In the genomic region with DNA sequence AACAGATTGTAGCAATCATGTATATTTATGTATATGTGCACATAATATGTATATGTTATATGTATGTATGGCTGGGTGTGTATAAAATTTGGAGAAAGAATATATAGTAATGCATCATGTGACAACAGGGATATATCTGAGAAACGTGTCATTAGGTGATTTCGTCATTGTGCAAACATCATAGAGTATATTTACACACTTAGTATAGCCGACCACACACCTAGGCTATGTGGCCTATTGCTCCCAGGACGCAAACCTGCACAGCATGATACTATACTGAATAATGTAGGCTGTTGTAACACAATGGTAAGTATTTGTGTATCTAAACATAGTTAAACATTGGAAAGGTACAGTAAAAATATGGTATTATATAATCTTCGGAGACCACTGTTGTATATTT, we compare ENCODE assay signal across 22 cellular contexts.
"Had no signal": no experiment of that assay in that cellular context is flagged by ENCODE, and none has a peak within 500 bp of the region (broad histone marks: within the 10 kb centered on the region; RNA-seq: fewer than 3 reads in every experiment).

No MANE protein-coding gene starts in this region.

- H3K4me3 Mint-ChIP-seq: activated CD4-positive, alpha-beta T cell treated with anti-CD3 and anti-CD28 coated beads, Interleukin-2, amount 10 ng/mL, durations not matched to agents 7 days and 5 days; activated T-cell treated with anti-CD3 and anti-CD28 coated beads, Interleukin-2, amount 50 U/mL, for 24 hours; activated T-helper 17 cell treated with anti-CD3 and anti-CD28 coated beads, Interleukin-2, amount 50 U/mL, for 72 hours; central memory CD8-positive, alpha-beta T cell; effector memory CD8-positive, alpha-beta T cell; nephron progenitor cell; stimulated activated memory B cell treated with anti-CD40 and anti-IgM and Interleukin-4, amounts not matched to agents 10 μg/mL and 1 μg/mL and 100 μg/mL, for 72 hours had no signal

- H3K27me3 Mint-ChIP-seq: activated T-cell treated with anti-CD3 and anti-CD28 coated beads, Interleukin-2, amount 50 U/mL, for 24 hours; activated T-helper 17 cell treated with anti-CD3 and anti-CD28 coated beads, Interleukin-2, amount 50 U/mL, for 72 hours had no signal

- H3K9me3 Mint-ChIP-seq: activated CD4-positive, alpha-beta T cell treated with anti-CD3 and anti-CD28 coated beads, Interleukin-2, amount 10 ng/mL, durations not matched to agents 7 days and 5 days; activated naive CD4-positive, alpha-beta T cell treated with anti-CD3 and anti-CD28 coated beads, Interleukin-2, amount 50 U/mL, for 72 hours; activated T-cell treated with anti-CD3 and anti-CD28 coated beads, Interleukin-2, amount 50 U/mL, for 24 hours; activated T-helper 17 cell treated with anti-CD3 and anti-CD28 coated beads, Interleukin-2, amount 50 U/mL, for 72 hours; central memory CD8-positive, alpha-beta T cell; effector memory CD8-positive, alpha-beta T cell; nephron progenitor cell; stimulated activated memory B cell treated with anti-CD40 and anti-IgM and Interleukin-4, amounts not matched to agents 10 μg/mL and 1 μg/mL and 100 μg/mL, for 72 hours had no signal

- H3K27ac Mint-ChIP-seq: activated CD4-positive, alpha-beta T cell treated with anti-CD3 and anti-CD28 coated beads, Interleukin-2, amount 10 ng/mL, durations not matched to agents 7 days and 5 days; activated naive CD4-positive, alpha-beta T cell treated with anti-CD3 and anti-CD28 coated beads, Interleukin-2, amount 50 U/mL, for 72 hours; activated T-cell treated with anti-CD3 and anti-CD28 coated beads, Interleukin-2, amount 50 U/mL, for 24 hours; activated T-helper 17 cell treated with anti-CD3 and anti-CD28 coated beads, Interleukin-2, amount 50 U/mL, for 72 hours; stimulated activated memory B cell treated with anti-CD40 and anti-IgM and Interleukin-4, amounts not matched to agents 10 μg/mL and 1 μg/mL and 100 μg/mL, for 72 hours had no signal

- H3K36me3 ChIP-seq: WERI-Rb-1 had no signal

- ATAC-seq: activated naive CD4-positive, alpha-beta T cell treated with anti-CD3 and anti-CD28 coated beads, Interleukin-2, amount 50 U/mL, for 72 hours; activated T-helper 17 cell treated with anti-CD3 and anti-CD28 coated beads, Interleukin-2, amount 50 U/mL, for 72 hours; effector memory CD8-positive, alpha-beta T cell; esophagus mucosa; heart left ventricle; sciatic nerve; stimulated activated memory B cell treated with anti-CD40 and anti-IgM and Interleukin-4, amounts not matched to agents 10 μg/mL and 1 μg/mL and 100 μg/mL, for 72 hours had no signal

- H3K4me3 ChIP-seq: dorsolateral prefrontal cortex, heart left ventricle, stomach, suprapubic skin, tibial nerve had no signal

- DNase-seq: activated CD4-positive, alpha-beta T cell treated with anti-CD3 and anti-CD28 coated beads, Interleukin-2, amount 10 ng/mL, durations not matched to agents 7 days and 5 days; activated CD4-positive, CD25-positive, alpha-beta regulatory T cell treated with anti-CD3 and anti-CD28 coated beads, Interleukin-2, amount 50 U/mL, for 72 hours; activated T-cell treated with anti-CD3 and anti-CD28 coated beads, Interleukin-2, amount 50 U/mL, for 24 hours; dorsolateral prefrontal cortex; effector memory CD8-positive, alpha-beta T cell; heart left ventricle; midbrain; nephron progenitor cell; nucleus accumbens; posterior cingulate gyrus; small intestine; stimulated activated CD4-positive, alpha-beta T cell treated with anti-CD3 and anti-CD28 coated beads, Interleukin-15, amount 100 ng/mL, for 24 hours; stomach; WERI-Rb-1 had no signal

- H3K9me3 ChIP-seq: heart left ventricle, stomach, suprapubic skin, tibial nerve had no signal

- H3K27ac ChIP-seq: dorsolateral prefrontal cortex, heart left ventricle, stomach, suprapubic skin, tibial nerve, WERI-Rb-1 had no signal

- H3K27me3 ChIP-seq: dorsolateral prefrontal cortex, heart left ventricle, stomach, suprapubic skin, tibial nerve had no signal
